In the genomic region with DNA sequence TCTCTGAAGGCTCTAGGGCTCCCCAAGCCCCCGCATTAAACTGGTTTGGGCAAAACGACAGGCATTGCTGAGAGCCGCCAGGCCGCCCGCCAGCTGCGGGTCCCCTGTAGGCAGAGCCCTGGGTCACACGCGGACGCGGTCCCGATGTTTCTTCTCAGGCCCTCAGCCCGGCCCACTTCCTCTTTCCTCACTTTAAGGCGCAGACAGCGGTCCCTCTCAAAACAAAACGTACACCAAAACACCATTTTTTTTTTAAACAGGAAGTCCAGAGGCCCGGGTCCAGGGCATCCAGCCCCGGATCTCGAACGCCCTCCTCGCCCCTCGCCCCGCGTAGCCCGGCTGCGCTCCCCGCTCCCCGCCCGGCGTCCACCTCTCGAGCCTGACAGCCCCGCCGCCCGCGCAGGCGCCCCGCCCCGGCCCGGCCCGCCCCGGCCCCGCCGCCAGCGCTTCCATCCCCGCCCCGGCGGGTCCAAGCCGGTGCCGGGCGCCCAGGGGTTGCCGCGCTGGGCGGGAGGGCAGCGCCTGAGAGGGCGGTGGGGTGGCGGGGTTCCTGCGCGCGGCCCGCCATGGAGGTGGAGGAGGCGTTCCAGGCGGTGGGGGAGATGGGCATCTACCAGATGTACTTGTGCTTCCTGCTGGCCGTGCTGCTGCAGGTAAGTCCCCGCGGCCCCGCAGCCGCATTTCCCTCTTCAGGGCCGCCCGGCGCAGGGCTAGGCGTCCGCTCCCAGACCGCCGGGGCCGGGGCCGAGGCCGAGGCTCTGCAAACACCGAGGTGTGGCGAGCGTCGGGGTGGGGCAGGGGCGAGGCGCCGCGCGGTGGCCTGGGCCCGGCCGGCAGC, we compare ENCODE assay signal across 8 cellular contexts. TPM values are rescaled to one million over a fixed set of nuclear protein-coding genes. Genes with fewer than 3 reads are reported as not detected.
DNase-seq lines count a peak whose midpoint lies in the region; ATAC-seq, FAIRE-seq and TF ChIP-seq lines count a peak whose summit lies in the region.

A gene (plus strand): TSS at position 452 of the 838 bp plus-strand sequence. CDS start 115 bp downstream, at position 567.

- ATAC-seq in A549: peak; percentile 82 to 87
- ATAC-seq in GM18498 (IDR thresholded peaks at IDR 0.05; ENCODE audit: unreplicated experiment): peak; percentile 90
- peak; percentile 89 for ATAC-seq in HG02759 (IDR thresholded peaks at IDR 0.05; ENCODE audit: unreplicated experiment)
- peak; percentile 86 for ATAC-seq in activated CD8-positive, alpha-beta T cell treated with anti-CD3 and anti-CD28 coated beads, Interleukin-2, amount 10 ng/mL, durations not matched to agents 7 days and 5 days

- peaks cover 4% of the 10 kb centered on the region for H3K4me1 Mint-ChIP-seq in activated CD8-positive, alpha-beta T cell treated with anti-CD3 and anti-CD28 coated beads, Interleukin-2, amount 10 ng/mL, durations not matched to agents 7 days and 5 days (ENCODE audit: low read depth)
- peaks cover 12% of the 10 kb centered on the region for H3K4me1 Mint-ChIP-seq in mesothelial cell of epicardium

- no peak for TF ChIP-seq RAD21 in A549 (conservative IDR thresholded peaks at IDR 0.05 in 1 of 2, IDR thresholded peaks at IDR 0.05 in 1 of 2)

- TF ChIP-seq CTCF in A549 (IDR thresholded peaks at IDR 0.05): no peak
- TF ChIP-seq CTCF in epithelial cell of proximal tubule (conservative IDR thresholded peaks at IDR 0.05; ENCODE audit: low read depth, low read length): no peak
- no peak for TF ChIP-seq CTCF in mesothelial cell of epicardium (IDR thresholded peaks at IDR 0.05; ENCODE audit: unreplicated experiment)
- TF ChIP-seq CTCF in stomach (IDR thresholded peaks at IDR 0.05): no peak

- peak within 1 kb of the TSS; percentile 74 for H3K4me2 ChIP-seq in A549

- H3K4me3 Mint-ChIP-seq in activated CD8-positive, alpha-beta T cell treated with anti-CD3 and anti-CD28 coated beads, Interleukin-2, amount 10 ng/mL, durations not matched to agents 7 days and 5 days: peak within 1 kb of the TSS; percentile 83
- H3K4me3 Mint-ChIP-seq in mesothelial cell of epicardium: peak within 1 kb of the TSS; percentile 86

- CTCF ChIA-PET in A549 (lab: Yijun Ruan, JAX): no interaction called here
- CTCF ChIA-PET in activated CD8-positive, alpha-beta T cell treated with anti-CD3 and anti-CD28 coated beads, Interleukin-2, amount 10 ng/mL, durations not matched to agents 7 days and 5 days (lab: Charles Lee): no interaction called here

- no peak for FAIRE-seq in A549 (lab: Jason Lieb, UNC)

- peak within 1 kb of the TSS; percentile 68 for H3K27ac Mint-ChIP-seq in activated CD8-positive, alpha-beta T cell treated with anti-CD3 and anti-CD28 coated beads, Interleukin-2, amount 10 ng/mL, durations not matched to agents 7 days and 5 days
- peak within 1 kb of the TSS; percentile 91 for H3K27ac Mint-ChIP-seq in mesothelial cell of epicardium

- TF ChIP-seq EP300 in A549 (IDR thresholded peaks at IDR 0.05) (no peak), stomach (IDR thresholded peaks at IDR 0.05) (no peak)

- POLR2A ChIA-PET in A549 (lab: Yijun Ruan, JAX): no interaction called here
- POLR2A ChIA-PET in activated CD8-positive, alpha-beta T cell treated with anti-CD3 and anti-CD28 coated beads, Interleukin-2, amount 10 ng/mL, durations not matched to agents 7 days and 5 days (lab: Charles Lee): no interaction called here

- peaks cover 48% of the 10 kb centered on the region for H3K27me3 Mint-ChIP-seq in activated CD8-positive, alpha-beta T cell treated with anti-CD3 and anti-CD28 coated beads, Interleukin-2, amount 10 ng/mL, durations not matched to agents 7 days and 5 days (ENCODE audit: low read depth)
- no peaks in the 10 kb centered on the region for H3K27me3 Mint-ChIP-seq in mesothelial cell of epicardium (ENCODE audit: low read depth)

- H3K36me3 ChIP-seq in stomach: no peaks in the 10 kb centered on the region

- TF ChIP-seq POLR2A in A549 (IDR thresholded peaks at IDR 0.05; ENCODE audit: low read length): no peak; the same call in 1 of the 2 replicates
- TF ChIP-seq POLR2A in stomach (IDR thresholded peaks at IDR 0.05): no peak

- H3K4me1 ChIP-seq in A549 (peaks cover 13% of the 10 kb centered on the region; the same call in 2 of the 3 replicates), stomach (peaks cover 0 to 25% (median 16%) of the 10 kb centered on the region in 4 donors)

- WGBS in A549 (ENCODE audit: missing lambda C conversion rate): 2% methylated on average over 13 of the region's 87 CpGs
- 0 to 1% (median 1%) methylated on average over 26 to 87 of the region's 87 CpGs for WGBS in stomach, 5 donors

- DNase-seq in A549 (ENCODE audit: low read depth in 1 of 2, low spot score in 1 of 2) (peak; percentile 15 to 44), NCI-H2227 (lab: John Stamatoyannopoulos, UW; ENCODE audit: unreplicated experiment) (peak; percentile 79), epithelial cell of proximal tubule (ENCODE audit: low read depth) (no peak), mesothelial cell of epicardium (ENCODE audit: low spot score in 2 of 2, unreplicated experiment in 2 of 2) (peak; percentile 46 to 66), stomach (peak; percentile 69)
- DNase-seq in activated CD8-positive, alpha-beta T cell treated with anti-CD3 and anti-CD28 coated beads, Interleukin-2, amount 10 ng/mL, durations not matched to agents 7 days and 5 days: peak; percentile 62

- peak within 1 kb of the TSS; percentile 85 to 93 for H3K27ac ChIP-seq in A549
- peak within 1 kb of the TSS; percentile 77 to 94 (median 87) for H3K27ac ChIP-seq in stomach

- H3K4me3 ChIP-seq in A549: peak within 1 kb of the TSS; percentile 88
- H3K4me3 ChIP-seq in epithelial cell of proximal tubule (ENCODE audit: low read depth, low read length): peak within 1 kb of the TSS; percentile 63
- peak within 1 kb of the TSS; percentile 64 to 71 (median 67) for H3K4me3 ChIP-seq in stomach

- intact Hi-C loops in stomach (cut with DNase I; ENCODE audit: low total_unique reads): no loop called here

- H3K36me3 Mint-ChIP-seq in activated CD8-positive, alpha-beta T cell treated with anti-CD3 and anti-CD28 coated beads, Interleukin-2, amount 10 ng/mL, durations not matched to agents 7 days and 5 days (ENCODE audit: low read depth): no peaks in the 10 kb centered on the region
- H3K36me3 Mint-ChIP-seq in mesothelial cell of epicardium: no peaks in the 10 kb centered on the region

- H3K9me3 Mint-ChIP-seq in activated CD8-positive, alpha-beta T cell treated with anti-CD3 and anti-CD28 coated beads, Interleukin-2, amount 10 ng/mL, durations not matched to agents 7 days and 5 days (ENCODE audit: insufficient read depth): no peaks in the 10 kb centered on the region
- H3K9me3 Mint-ChIP-seq in mesothelial cell of epicardium: no peaks in the 10 kb centered on the region

- H3K9me3 ChIP-seq in A549 (no peaks in the 10 kb centered on the region), stomach (no peaks in the 10 kb centered on the region)

- no peaks in the 10 kb centered on the region for H3K27me3 ChIP-seq in stomach

TF ChIP-seq in A549, 52 proteins besides CTCF, POLR2A, EP300 and RAD21:
- no peak for TF ChIP-seq EHMT2 (IDR thresholded peaks at IDR 0.05; ENCODE audit: low read depth)
- TF ChIP-seq, protein P1, sequence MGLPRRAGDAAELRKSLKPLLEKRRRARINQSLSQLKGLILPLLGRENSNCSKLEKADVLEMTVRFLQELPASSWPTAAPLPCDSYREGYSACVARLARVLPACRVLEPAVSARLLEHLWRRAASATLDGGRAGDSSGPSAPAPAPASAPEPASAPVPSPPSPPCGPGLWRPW (IDR thresholded peaks at IDR 0.05): no peak
- TF ChIP-seq MAFK (IDR thresholded peaks at IDR 0.05; ENCODE audit: partially characterized antibody): peak; percentile 45

RNA-seq across cellular contexts. Expression of the gene that starts here (rescaled TPM):
- polyA plus RNA-seq in A549 (2011; rRNA removed) (1.8 and 2.5 TPM in 2 replicates), A549 (2017; fragmentation: RNase III; extraction: RNeasy Plus Mini Kit Qiagen cat#74134 plus additional on column Dnase treatment) (0.54 to 0.81 TPM (median 0.74 TPM) in 3 replicates), stomach (1 to 10 TPM; 1.9 to 3.7 (median 2.9) TPM)
- 0.33 and 0.49 TPM in 2 replicates for polyA plus RNA-seq in A549 (2012; cell fraction: cytosol; rRNA removed)
- 0.71 and 1.5 TPM in 2 replicates for polyA plus RNA-seq in A549 (2012; cell fraction: nucleus; rRNA removed)
- polyA minus RNA-seq in A549 (2011; rRNA and poly(A)+ RNA removed): 2.3 and 3.7 TPM in 2 replicates
- under 1 TPM; 0.40 to 0.60 TPM for total RNA-seq in activated CD8-positive, alpha-beta T cell treated with anti-CD3 and anti-CD28 coated beads, Interleukin-2, amount 10 ng/mL, durations not matched to agents 7 days and 5 days
- total RNA-seq in epithelial cell of proximal tubule (1.6 and 2.6 TPM in 2 replicates), mesothelial cell of epicardium (9.7 to 10.1 TPM (median 9.9 TPM) in 3 replicates), stomach (1 to 10 TPM in 4 of 5 donors, under 1 TPM in 1; 0.29 to 9.8 (median 5.8) TPM)

Comparison
In these comparisons a context has a peak if more than half of its experiments do, and no peak if none do; other contexts are left out.
1. Peak in DNase-seq and ATAC-seq in activated CD8-positive, alpha-beta T cell treated with anti-CD3 and anti-CD28 coated beads, Interleukin-2, amount 10 ng/mL, durations not matched to agents 7 days and 5 days; RNA of the gene not detected or under 1 TPM.